10 cellular contexts compared by ENCODE assay signal in the genomic region with DNA sequence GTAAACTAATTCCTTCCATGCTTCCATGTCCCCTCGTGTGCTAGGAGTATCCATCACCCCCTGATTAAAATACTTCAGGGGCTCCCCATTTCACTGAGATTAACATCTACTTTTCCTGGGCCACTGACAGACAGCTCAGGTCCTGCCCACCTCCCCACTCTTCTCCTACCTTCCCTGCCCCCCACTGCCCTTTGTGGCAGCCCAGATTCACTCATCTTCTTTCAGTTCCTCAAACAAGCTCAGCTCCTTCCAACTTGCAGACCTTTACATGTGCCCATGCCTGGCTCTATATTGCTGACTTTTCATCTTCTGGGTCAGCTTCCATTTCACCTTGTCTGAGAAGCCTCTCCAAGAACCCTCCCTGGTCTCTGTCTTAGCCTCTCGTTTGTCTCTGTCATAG. TPM values are rescaled to one million over a fixed set of nuclear protein-coding genes. Genes with fewer than 3 reads are reported as not detected.
DNase-seq lines count a peak whose midpoint lies in the region; ATAC-seq, FAIRE-seq and TF ChIP-seq lines count a peak whose summit lies in the region.
"Had no signal": no experiment of that assay in that cellular context is flagged by ENCODE, and none has a peak within 500 bp of the region (broad histone marks: within the 10 kb centered on the region; RNA-seq: fewer than 3 reads in every experiment).

No MANE protein-coding gene starts in this region.

- H3K27ac Mint-ChIP-seq in GM23338 = no peak overlapping the region
- H3K27ac Mint-ChIP-seq: CD4-positive, CD25-positive, alpha-beta regulatory T cell had no signal

- no peaks in the 10 kb centered on the region for H3K36me3 ChIP-seq in SJSA1
- H3K36me3 ChIP-seq in GM23338 (ENCODE audit: insufficient read depth) = no peaks in the 10 kb centered on the region

- peak; percentile 76 for ATAC-seq in GM21515 (IDR thresholded peaks at IDR 0.05; ENCODE audit: unreplicated experiment)
- peak; percentile 95 for ATAC-seq in HG03108 (IDR thresholded peaks at IDR 0.05; ENCODE audit: unreplicated experiment)
- ATAC-seq in GM23338 = no peak

- H3K4me2 ChIP-seq in GM23338 = no peak overlapping the region

- H3K4me1 ChIP-seq in SJSA1 (replicated peaks) (peaks cover 21% of the 10 kb centered on the region), GM23338 (ENCODE audit: insufficient read depth) (no peaks in the 10 kb centered on the region)

- no peaks in the 10 kb centered on the region for H3K79me2 ChIP-seq in GM23338 (replicated peaks; ENCODE audit: insufficient read depth)

- H3K4me3 ChIP-seq in SJSA1 (no peak overlapping the region), GM23338 (no peak overlapping the region)

- H4K20me1 ChIP-seq in GM23338 (replicated peaks; ENCODE audit: insufficient read depth) = no peaks in the 10 kb centered on the region

- H3K4me1 Mint-ChIP-seq in GM23338 = peaks cover 4% of the 10 kb centered on the region; the same call in 2 of the 3 replicates

- no peak overlapping the region for H2AFZ ChIP-seq in GM23338

- peaks cover 2% of the 10 kb centered on the region; the same call in 2 of the 3 replicates for H3K9me3 Mint-ChIP-seq in GM23338

- no peak for TF ChIP-seq CTCF in GM23338 (conservative IDR thresholded peaks at IDR 0.05; ENCODE audit: low read depth in 2 of 2)

- H3F3A ChIP-seq in GM23338 (replicated peaks; ENCODE audit: low read depth) = no peaks in the 10 kb centered on the region

- H3K27me3 Mint-ChIP-seq in GM23338 (ENCODE audit: insufficient read depth, low read depth, poor library complexity) = peaks cover 9% of the 10 kb centered on the region

- H3K27ac ChIP-seq in SJSA1 (peak overlapping the region; percentile 99), GM23338 (ENCODE audit: low read depth) (no peak overlapping the region)

- H3K9me3 ChIP-seq in SJSA1 (replicated peaks) = peaks cover 1% of the 10 kb centered on the region; the same call in 1 of the 2 replicates

- H3K36me3 Mint-ChIP-seq in GM23338 (ENCODE audit: low read depth) = no peaks in the 10 kb centered on the region; the same call in 2 of the 3 replicates
- H3K36me3 Mint-ChIP-seq: CD4-positive, CD25-positive, alpha-beta regulatory T cell had no signal

- peak; percentile 86 for FAIRE-seq in GM18507 (lab: Jason Lieb, UNC)
- FAIRE-seq in frontal cortex (lab: Jason Lieb, UNC) = no peak

- peak; percentile 37 for DNase-seq in GM18507 (ENCODE audit: extremely low spot score, insufficient read length, low read depth)
- no peak for DNase-seq in SJSA1 (ENCODE audit: low read depth in 1 of 2, low spot score in 2 of 2)
- DNase-seq in mucosa of gallbladder (ENCODE audit: low spot score) = no peak
- DNase-seq in frontal cortex (ENCODE audit: low spot score in 2 of 2) = no peak
- no peak for DNase-seq in anterior cingulate cortex (lab: John Stamatoyannopoulos, UW)
- DNase-seq in GM23338 (ENCODE audit: low spot score) = no peak
- DNase-seq: CD4-positive, CD25-positive, alpha-beta regulatory T cell had no signal

- no peak overlapping the region for H3K4me3 Mint-ChIP-seq in GM23338
- H3K4me3 Mint-ChIP-seq: CD4-positive, CD25-positive, alpha-beta regulatory T cell had no signal

- H3K27me3 ChIP-seq in SJSA1 (replicated peaks) (no peaks in the 10 kb centered on the region), GM23338 (ENCODE audit: insufficient read depth) (no peaks in the 10 kb centered on the region)

- H3K9me2 ChIP-seq in GM23338 (ENCODE audit: insufficient read depth) = no peaks in the 10 kb centered on the region

TF ChIP-seq in GM23338, 12 proteins besides CTCF, POLR2A, EP300 and RAD21 (continues in another document):
- no peak for TF ChIP-seq EZH2 (IDR thresholded peaks at IDR 0.05; ENCODE audit: low read depth, unreplicated experiment)
- TF ChIP-seq, protein P1, sequence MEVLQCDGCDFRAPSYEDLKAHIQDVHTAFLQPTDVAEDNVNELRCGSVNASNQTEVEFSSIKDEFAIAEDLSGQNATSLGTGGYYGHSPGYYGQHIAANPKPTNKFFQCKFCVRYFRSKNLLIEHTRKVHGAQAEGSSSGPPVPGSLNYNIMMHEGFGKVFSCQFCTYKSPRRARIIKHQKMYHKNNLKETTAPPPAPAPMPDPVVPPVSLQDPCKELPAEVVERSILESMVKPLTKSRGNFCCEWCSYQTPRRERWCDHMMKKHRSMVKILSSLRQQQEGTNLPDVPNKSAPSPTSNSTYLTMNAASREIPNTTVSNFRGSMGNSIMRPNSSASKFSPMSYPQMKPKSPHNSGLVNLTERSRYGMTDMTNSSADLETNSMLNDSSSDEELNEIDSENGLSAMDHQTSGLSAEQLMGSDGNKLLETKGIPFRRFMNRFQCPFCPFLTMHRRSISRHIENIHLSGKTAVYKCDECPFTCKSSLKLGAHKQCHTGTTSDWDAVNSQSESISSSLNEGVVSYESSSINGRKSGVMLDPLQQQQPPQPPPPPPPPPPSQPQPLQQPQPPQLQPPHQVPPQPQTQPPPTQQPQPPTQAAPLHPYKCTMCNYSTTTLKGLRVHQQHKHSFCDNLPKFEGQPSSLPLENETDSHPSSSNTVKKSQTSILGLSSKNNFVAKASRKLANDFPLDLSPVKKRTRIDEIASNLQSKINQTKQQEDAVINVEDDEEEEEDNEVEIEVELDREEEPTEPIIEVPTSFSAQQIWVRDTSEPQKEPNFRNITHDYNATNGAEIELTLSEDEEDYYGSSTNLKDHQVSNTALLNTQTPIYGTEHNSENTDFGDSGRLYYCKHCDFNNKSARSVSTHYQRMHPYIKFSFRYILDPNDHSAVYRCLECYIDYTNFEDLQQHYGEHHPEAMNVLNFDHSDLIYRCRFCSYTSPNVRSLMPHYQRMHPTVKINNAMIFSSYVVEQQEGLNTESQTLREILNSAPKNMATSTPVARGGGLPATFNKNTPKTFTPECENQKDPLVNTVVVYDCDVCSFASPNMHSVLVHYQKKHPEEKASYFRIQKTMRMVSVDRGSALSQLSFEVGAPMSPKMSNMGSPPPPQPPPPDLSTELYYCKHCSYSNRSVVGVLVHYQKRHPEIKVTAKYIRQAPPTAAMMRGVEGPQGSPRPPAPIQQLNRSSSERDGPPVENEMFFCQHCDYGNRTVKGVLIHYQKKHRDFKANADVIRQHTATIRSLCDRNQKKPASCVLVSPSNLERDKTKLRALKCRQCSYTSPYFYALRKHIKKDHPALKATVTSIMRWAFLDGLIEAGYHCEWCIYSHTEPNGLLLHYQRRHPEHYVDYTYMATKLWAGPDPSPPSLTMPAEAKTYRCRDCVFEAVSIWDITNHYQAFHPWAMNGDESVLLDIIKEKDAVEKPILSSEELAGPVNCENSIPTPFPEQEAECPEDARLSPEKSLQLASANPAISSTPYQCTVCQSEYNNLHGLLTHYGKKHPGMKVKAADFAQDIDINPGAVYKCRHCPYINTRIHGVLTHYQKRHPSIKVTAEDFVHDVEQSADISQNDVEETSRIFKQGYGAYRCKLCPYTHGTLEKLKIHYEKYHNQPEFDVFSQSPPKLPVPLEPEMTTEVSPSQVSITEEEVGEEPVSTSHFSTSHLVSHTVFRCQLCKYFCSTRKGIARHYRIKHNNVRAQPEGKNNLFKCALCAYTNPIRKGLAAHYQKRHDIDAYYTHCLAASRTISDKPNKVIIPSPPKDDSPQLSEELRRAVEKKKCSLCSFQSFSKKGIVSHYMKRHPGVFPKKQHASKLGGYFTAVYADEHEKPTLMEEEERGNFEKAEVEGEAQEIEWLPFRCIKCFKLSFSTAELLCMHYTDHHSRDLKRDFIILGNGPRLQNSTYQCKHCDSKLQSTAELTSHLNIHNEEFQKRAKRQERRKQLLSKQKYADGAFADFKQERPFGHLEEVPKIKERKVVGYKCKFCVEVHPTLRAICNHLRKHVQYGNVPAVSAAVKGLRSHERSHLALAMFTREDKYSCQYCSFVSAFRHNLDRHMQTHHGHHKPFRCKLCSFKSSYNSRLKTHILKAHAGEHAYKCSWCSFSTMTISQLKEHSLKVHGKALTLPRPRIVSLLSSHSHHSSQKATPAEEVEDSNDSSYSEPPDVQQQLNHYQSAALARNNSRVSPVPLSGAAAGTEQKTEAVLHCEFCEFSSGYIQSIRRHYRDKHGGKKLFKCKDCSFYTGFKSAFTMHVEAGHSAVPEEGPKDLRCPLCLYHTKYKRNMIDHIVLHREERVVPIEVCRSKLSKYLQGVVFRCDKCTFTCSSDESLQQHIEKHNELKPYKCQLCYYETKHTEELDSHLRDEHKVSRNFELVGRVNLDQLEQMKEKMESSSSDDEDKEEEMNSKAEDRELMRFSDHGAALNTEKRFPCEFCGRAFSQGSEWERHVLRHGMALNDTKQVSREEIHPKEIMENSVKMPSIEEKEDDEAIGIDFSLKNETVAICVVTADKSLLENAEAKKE (CRISPR knock-in tag; IDR thresholded peaks at IDR 0.05) = no peak
- TF ChIP-seq, protein P2, sequence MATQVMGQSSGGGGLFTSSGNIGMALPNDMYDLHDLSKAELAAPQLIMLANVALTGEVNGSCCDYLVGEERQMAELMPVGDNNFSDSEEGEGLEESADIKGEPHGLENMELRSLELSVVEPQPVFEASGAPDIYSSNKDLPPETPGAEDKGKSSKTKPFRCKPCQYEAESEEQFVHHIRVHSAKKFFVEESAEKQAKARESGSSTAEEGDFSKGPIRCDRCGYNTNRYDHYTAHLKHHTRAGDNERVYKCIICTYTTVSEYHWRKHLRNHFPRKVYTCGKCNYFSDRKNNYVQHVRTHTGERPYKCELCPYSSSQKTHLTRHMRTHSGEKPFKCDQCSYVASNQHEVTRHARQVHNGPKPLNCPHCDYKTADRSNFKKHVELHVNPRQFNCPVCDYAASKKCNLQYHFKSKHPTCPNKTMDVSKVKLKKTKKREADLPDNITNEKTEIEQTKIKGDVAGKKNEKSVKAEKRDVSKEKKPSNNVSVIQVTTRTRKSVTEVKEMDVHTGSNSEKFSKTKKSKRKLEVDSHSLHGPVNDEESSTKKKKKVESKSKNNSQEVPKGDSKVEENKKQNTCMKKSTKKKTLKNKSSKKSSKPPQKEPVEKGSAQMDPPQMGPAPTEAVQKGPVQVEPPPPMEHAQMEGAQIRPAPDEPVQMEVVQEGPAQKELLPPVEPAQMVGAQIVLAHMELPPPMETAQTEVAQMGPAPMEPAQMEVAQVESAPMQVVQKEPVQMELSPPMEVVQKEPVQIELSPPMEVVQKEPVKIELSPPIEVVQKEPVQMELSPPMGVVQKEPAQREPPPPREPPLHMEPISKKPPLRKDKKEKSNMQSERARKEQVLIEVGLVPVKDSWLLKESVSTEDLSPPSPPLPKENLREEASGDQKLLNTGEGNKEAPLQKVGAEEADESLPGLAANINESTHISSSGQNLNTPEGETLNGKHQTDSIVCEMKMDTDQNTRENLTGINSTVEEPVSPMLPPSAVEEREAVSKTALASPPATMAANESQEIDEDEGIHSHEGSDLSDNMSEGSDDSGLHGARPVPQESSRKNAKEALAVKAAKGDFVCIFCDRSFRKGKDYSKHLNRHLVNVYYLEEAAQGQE (IDR thresholded peaks at IDR 0.05; ENCODE audit: unreplicated experiment) = no peak

RNA-seq across cellular contexts. Expression of a gene that starts 12.0 kb away (rescaled TPM):
- not detected in 2 replicates for total RNA-seq in SJSA1 (2014; rRNA removed; shearing (Covaris generic))
- total RNA-seq in mucosa of gallbladder (0.17 TPM), frontal cortex (not detected)
- total RNA-seq in GM23338 (2014; rRNA removed; shearing (Covaris generic)) = 0.04 TPM in 1 of 2 replicates, not detected in the other
- 0.27 and 0.89 TPM in 2 replicates for polyA plus RNA-seq in GM23338 (2016; fragmentation: Nextera tagmentation; extraction: Ambion mirVana)
- total RNA-seq: cerebellum had no signal

RNA-seq across cellular contexts. Expression of a gene that starts 44.8 kb away (rescaled TPM):
- not detected in 2 replicates for total RNA-seq in SJSA1 (2014; rRNA removed; shearing (Covaris generic))
- total RNA-seq in mucosa of gallbladder = 0.69 TPM
- total RNA-seq in frontal cortex = under 0.01 TPM
- total RNA-seq in GM23338 (2014; rRNA removed; shearing (Covaris generic)) = 0.52 and 0.82 TPM in 2 replicates
- polyA plus RNA-seq in GM23338 (2016; fragmentation: Nextera tagmentation; extraction: Ambion mirVana) = 0.71 and 1.6 TPM in 2 replicates
- total RNA-seq: CD4-positive, CD25-positive, alpha-beta regulatory T cell; cerebellum had no signal
- polyA plus RNA-seq: CD4-positive, CD25-positive, alpha-beta regulatory T cell had no signal
